1 cellular context compared by ENCODE assay signal in the genomic region with DNA sequence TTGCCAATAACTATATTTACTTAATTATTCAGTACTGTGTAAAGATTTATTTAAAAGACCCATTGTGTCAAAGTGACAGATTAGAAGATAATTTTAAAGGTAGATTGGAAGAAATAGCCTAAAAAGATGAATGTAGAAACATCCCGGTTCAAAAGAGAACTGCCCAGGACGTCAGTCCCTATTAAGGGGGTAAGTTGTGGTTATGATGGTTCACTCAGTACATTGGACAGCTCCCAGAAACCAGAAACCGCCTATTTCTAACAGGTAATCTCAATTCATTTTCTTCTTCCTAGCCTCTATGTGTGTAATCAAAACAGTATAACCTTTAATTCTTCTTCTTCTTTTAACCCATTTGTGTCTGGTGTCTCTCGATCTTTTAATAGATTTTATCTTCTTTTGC.
TF ChIP-seq lines count a peak whose summit lies in the region.

No MANE protein-coding gene starts in this region.

TF ChIP-seq in HepG2, 621 proteins besides CTCF, POLR2A, EP300 and RAD21:
- no peak for TF ChIP-seq GATA4 (IDR thresholded peaks at IDR 0.05; ENCODE audit: borderline replicate concordance, low read depth)
- no peak for TF ChIP-seq RNF219 (CRISPR knock-in tag; IDR thresholded peaks at IDR 0.05)
- 0 out of 2 replicates have a peak, but pooled peaks have one; percentile 40 for TF ChIP-seq MIER2 (CRISPR knock-in tag; IDR thresholded peaks at IDR 0.05)
- TF ChIP-seq REST (IDR thresholded peaks at IDR 0.05; ENCODE audit: borderline replicate concordance in 1 of 2, low read depth in 1 of 2, low read length in 2 of 2) = peak; percentile 5 to 90
- TF ChIP-seq ARNT2 (CRISPR knock-in tag; IDR thresholded peaks at IDR 0.05; ENCODE audit: low read depth) = no peak
- no peak for TF ChIP-seq ATF4 (CRISPR knock-in tag; IDR thresholded peaks at IDR 0.05)
- TF ChIP-seq, protein P1, sequence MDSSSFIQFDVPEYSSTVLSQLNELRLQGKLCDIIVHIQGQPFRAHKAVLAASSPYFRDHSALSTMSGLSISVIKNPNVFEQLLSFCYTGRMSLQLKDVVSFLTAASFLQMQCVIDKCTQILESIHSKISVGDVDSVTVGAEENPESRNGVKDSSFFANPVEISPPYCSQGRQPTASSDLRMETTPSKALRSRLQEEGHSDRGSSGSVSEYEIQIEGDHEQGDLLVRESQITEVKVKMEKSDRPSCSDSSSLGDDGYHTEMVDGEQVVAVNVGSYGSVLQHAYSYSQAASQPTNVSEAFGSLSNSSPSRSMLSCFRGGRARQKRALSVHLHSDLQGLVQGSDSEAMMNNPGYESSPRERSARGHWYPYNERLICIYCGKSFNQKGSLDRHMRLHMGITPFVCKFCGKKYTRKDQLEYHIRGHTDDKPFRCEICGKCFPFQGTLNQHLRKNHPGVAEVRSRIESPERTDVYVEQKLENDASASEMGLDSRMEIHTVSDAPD (CRISPR knock-in tag; IDR thresholded peaks at IDR 0.05) = no peak
- no peak for TF ChIP-seq HNF1B (CRISPR knock-in tag; IDR thresholded peaks at IDR 0.05)
- TF ChIP-seq, protein P2, sequence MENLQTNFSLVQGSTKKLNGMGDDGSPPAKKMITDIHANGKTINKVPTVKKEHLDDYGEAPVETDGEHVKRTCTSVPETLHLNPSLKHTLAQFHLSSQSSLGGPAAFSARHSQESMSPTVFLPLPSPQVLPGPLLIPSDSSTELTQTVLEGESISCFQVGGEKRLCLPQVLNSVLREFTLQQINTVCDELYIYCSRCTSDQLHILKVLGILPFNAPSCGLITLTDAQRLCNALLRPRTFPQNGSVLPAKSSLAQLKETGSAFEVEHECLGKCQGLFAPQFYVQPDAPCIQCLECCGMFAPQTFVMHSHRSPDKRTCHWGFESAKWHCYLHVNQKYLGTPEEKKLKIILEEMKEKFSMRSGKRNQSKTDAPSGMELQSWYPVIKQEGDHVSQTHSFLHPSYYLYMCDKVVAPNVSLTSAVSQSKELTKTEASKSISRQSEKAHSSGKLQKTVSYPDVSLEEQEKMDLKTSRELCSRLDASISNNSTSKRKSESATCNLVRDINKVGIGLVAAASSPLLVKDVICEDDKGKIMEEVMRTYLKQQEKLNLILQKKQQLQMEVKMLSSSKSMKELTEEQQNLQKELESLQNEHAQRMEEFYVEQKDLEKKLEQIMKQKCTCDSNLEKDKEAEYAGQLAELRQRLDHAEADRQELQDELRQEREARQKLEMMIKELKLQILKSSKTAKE (CRISPR knock-in tag; IDR thresholded peaks at IDR 0.05; ENCODE audit: borderline replicate concordance) = no peak
- TF ChIP-seq SMC3 (IDR thresholded peaks at IDR 0.05; ENCODE audit: low read length) = no peak
- no peak for TF ChIP-seq ZFP41 (CRISPR knock-in tag; IDR thresholded peaks at IDR 0.05; ENCODE audit: borderline replicate concordance)
- no peak for TF ChIP-seq ZNF468 (CRISPR knock-in tag; IDR thresholded peaks at IDR 0.05)
- TF ChIP-seq ZC3H4 (CRISPR knock-in tag; IDR thresholded peaks at IDR 0.05; ENCODE audit: borderline replicate concordance) = no peak
- no peak for TF ChIP-seq HDAC2 (CRISPR knock-in tag; IDR thresholded peaks at IDR 0.05)
- no peak for TF ChIP-seq ZMYM3 (CRISPR knock-in tag; IDR thresholded peaks at IDR 0.05)
- TF ChIP-seq HOXA9 (CRISPR knock-in tag; IDR thresholded peaks at IDR 0.05; ENCODE audit: borderline replicate concordance) = no peak
